8 cellular contexts compared by ENCODE assay signal in genomic region chr18:26133652-26134051, GRCh38. TPM values are rescaled to one million over a fixed set of nuclear protein-coding genes. Genes with fewer than 3 reads are reported as not detected.
DNase-seq lines count a peak whose midpoint lies in the region; TF ChIP-seq lines count a peak whose summit lies in the region.

TSS of gene PSMA8 (plus strand) at chr18:26133869. CDS start at chr18:26133966, 97 bp downstream.

- H3K36me3 ChIP-seq in sigmoid colon = no peaks in the 10 kb centered on the region

- no peaks in the 10 kb centered on the region for H3K4me1 Mint-ChIP-seq in chondrocyte (ENCODE audit: low read depth)

- no peaks in the 10 kb centered on the region for H3K9me3 Mint-ChIP-seq in chondrocyte (ENCODE audit: low read depth)

- no peak within 1 kb of the TSS for H3K27ac Mint-ChIP-seq in chondrocyte (ENCODE audit: unreplicated experiment)

- WGBS in sigmoid colon, 2 donors = 75 to 82% methylated on average over 31 of the region's 31 CpGs

- no peak for TF ChIP-seq EP300 in sigmoid colon (IDR thresholded peaks at IDR 0.05)

- H3K36me3 Mint-ChIP-seq in chondrocyte (ENCODE audit: low read depth) = no peaks in the 10 kb centered on the region

- intact Hi-C loops in sigmoid colon (cut with DNase I) = no loop called here

- H3K27me3 ChIP-seq in sigmoid colon = no peaks in the 10 kb centered on the region

- DNase-seq in GM12865 (ENCODE audit: low read depth) (peak; percentile 9), dermis blood vessel endothelial cell (peak; percentile 4), GOT3 (lab: John Stamatoyannopoulos, UW) (no peak), HUDEP-2 (lab: John Stamatoyannopoulos, UW; ENCODE audit: unreplicated experiment in 76 of 76) (no peak), chondrocyte (ENCODE audit: low spot score) (no peak), sigmoid colon (no peak)
- DNase-seq in activated CD4-positive, CD25-positive, alpha-beta regulatory T cell (lab: John Stamatoyannopoulos, UW) = peak; percentile 12 to 19 (median 15)
- peak; percentile 55 for DNase-seq in stimulated activated CD4-positive, alpha-beta T cell treated with anti-CD3 and anti-CD28 coated beads, Interleukin-1b, Interleukin-23, amount 100 ng/mL, for 48 hours

- TF ChIP-seq CTCF in GM12865 (IDR thresholded peaks at IDR 0.05; ENCODE audit: insufficient read depth, low read depth, low read length, missing control alignments) (no peak), chondrocyte (IDR thresholded peaks at IDR 0.05) (no peak), sigmoid colon (IDR thresholded peaks at IDR 0.05) (no peak)

- H3K4me1 ChIP-seq in sigmoid colon = no peaks in the 10 kb centered on the region

- peaks cover 3% of the 10 kb centered on the region for H3K27me3 Mint-ChIP-seq in chondrocyte (ENCODE audit: low read depth)

- no peak within 1 kb of the TSS for H3K27ac ChIP-seq in sigmoid colon

- no peak within 1 kb of the TSS for H3K4me3 ChIP-seq in GM12865 (ENCODE audit: low read depth, low read length)
- H3K4me3 ChIP-seq in sigmoid colon = no peak within 1 kb of the TSS

- TF ChIP-seq POLR2A in sigmoid colon (IDR thresholded peaks at IDR 0.05) = no peak

- no peaks in the 10 kb centered on the region for H3K9me3 ChIP-seq in sigmoid colon

- no peak within 1 kb of the TSS for H3K4me3 Mint-ChIP-seq in chondrocyte (ENCODE audit: unreplicated experiment)

RNA-seq across cellular contexts. Expression of gene PSMA8, which starts in this region (rescaled TPM):
- total RNA-seq in dermis blood vessel endothelial cell (not detected in 2 replicates), chondrocyte (not detected in 3 replicates), sigmoid colon (not detected)
- polyA plus RNA-seq in sigmoid colon = under 1 TPM in 1 of 3 donors, not detected in 2; 0.29 TPM

Comparison
In these comparisons a context has a peak if more than half of its experiments do, and no peak if none do; other contexts are left out.
1. Peak in DNase-seq in dermis blood vessel endothelial cell; RNA of the gene not detected or under 1 TPM.
2. DNase-seq: peak in GM12865 (single experiment), activated CD4-positive, CD25-positive, alpha-beta regulatory T cell (4 of 4) and stimulated activated CD4-positive, alpha-beta T cell treated with anti-CD3 and anti-CD28 coated beads, Interleukin-1b, Interleukin-23, amount 100 ng/mL, for 48 hours (single experiment); none in GOT3 (single experiment), HUDEP-2 (0 of 76), chondrocyte (single experiment) and sigmoid colon (single experiment).